Comparison of ENCODE assay signal across 8 cellular contexts in genomic region chr16:84088695-84089395, GRCh38.
DNase-seq lines count a peak whose midpoint lies in the region; ATAC-seq lines count a peak whose summit lies in the region.

No MANE protein-coding gene starts in this region.

- no peaks in the 10 kb centered on the region for H3K9me3 Mint-ChIP-seq in T-helper 2 cell treated with Interferon-gamma antibody and Interleukin-4, amounts not matched to agents 5 μg/mL and 100 μg/mL, for 36 hours

- peaks cover 42% of the 10 kb centered on the region for H3K4me1 Mint-ChIP-seq in T-helper 2 cell treated with Interferon-gamma antibody and Interleukin-4, amounts not matched to agents 5 μg/mL and 100 μg/mL, for 36 hours (ENCODE audit: low read depth)

- H3K27me3 Mint-ChIP-seq in T-helper 2 cell treated with Interferon-gamma antibody and Interleukin-4, amounts not matched to agents 5 μg/mL and 100 μg/mL, for 36 hours (ENCODE audit: low read depth), result no peaks in the 10 kb centered on the region

- peak overlapping the region; percentile 56 for H3K4me3 Mint-ChIP-seq in T-helper 2 cell treated with Interferon-gamma antibody and Interleukin-4, amounts not matched to agents 5 μg/mL and 100 μg/mL, for 36 hours

- ATAC-seq in HG03066 (IDR thresholded peaks at IDR 0.05; ENCODE audit: low read depth, unreplicated experiment), result peak; percentile 69

- peak; percentile 5 for DNase-seq in NOMO-1 treated with DMSO at 0.1 percent for 48 hours (lab: John Stamatoyannopoulos, UW; ENCODE audit: unreplicated experiment)
- no peak for DNase-seq in NOMO-1 treated with dmso at 0.1 percent for 144 hours (lab: John Stamatoyannopoulos, UW; ENCODE audit: unreplicated experiment)
- peak; percentile 55 for DNase-seq in T-helper 2 cell treated with Interferon-gamma antibody and Interleukin-4, amounts not matched to agents 5 μg/mL and 100 μg/mL, for 36 hours (ENCODE audit: low spot score)
- peak; percentile 56 for DNase-seq in cerebellar cortex (ENCODE audit: low spot score)
- peak; percentile 52 for DNase-seq in stimulated activated CD4-positive, alpha-beta T cell treated with anti-CD3 and anti-CD28 coated beads, Interleukin-4, amount 100 ng/mL, for 24 hours
- DNase-seq in HCEC 1CT, result no peak
- no peak for DNase-seq in RKO (ENCODE audit: low spot score)

- peaks cover 59% of the 10 kb centered on the region for H3K36me3 Mint-ChIP-seq in T-helper 2 cell treated with Interferon-gamma antibody and Interleukin-4, amounts not matched to agents 5 μg/mL and 100 μg/mL, for 36 hours (ENCODE audit: low read depth)

- H3K27ac Mint-ChIP-seq in T-helper 2 cell treated with Interferon-gamma antibody and Interleukin-4, amounts not matched to agents 5 μg/mL and 100 μg/mL, for 36 hours, result peak overlapping the region; percentile 63

Comparison
In these comparisons a context has a peak if more than half of its experiments do, and no peak if none do; other contexts are left out.
1. DNase-seq: peak in NOMO-1 treated with DMSO at 0.1 percent for 48 hours (single experiment), T-helper 2 cell treated with Interferon-gamma antibody and Interleukin-4, amounts not matched to agents 5 μg/mL and 100 μg/mL, for 36 hours (single experiment), cerebellar cortex (single experiment) and stimulated activated CD4-positive, alpha-beta T cell treated with anti-CD3 and anti-CD28 coated beads, Interleukin-4, amount 100 ng/mL, for 24 hours (single experiment); none in NOMO-1 treated with dmso at 0.1 percent for 144 hours (single experiment), HCEC 1CT (single experiment) and RKO (single experiment).